ENCODE assay signal across 22 cellular contexts in the genomic region with DNA sequence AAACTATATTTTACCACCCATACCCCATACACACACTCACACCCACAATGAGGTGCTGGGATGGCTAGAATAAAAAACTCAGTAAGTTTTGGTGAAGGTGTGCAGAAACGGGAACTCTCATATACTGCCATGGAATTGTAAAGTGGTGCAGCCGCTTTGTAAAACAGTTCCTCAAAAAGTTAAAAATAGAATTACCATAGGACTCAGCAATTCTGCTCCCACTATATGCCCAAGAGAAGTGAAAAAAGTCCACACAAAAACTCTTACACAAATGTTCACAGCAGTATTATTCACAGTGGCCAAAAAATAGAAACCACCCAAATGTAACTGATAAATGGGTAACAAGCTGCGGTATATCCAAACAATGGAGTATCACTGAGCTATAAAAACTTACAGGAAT.
"Had no signal": no experiment of that assay in that cellular context is flagged by ENCODE, and none has a peak within 500 bp of the region (broad histone marks: within the 10 kb centered on the region; RNA-seq: fewer than 3 reads in every experiment).

No MANE protein-coding gene starts in this region.

- H3K9me3 Mint-ChIP-seq: activated naive CD4-positive, alpha-beta T cell treated with anti-CD3 and anti-CD28 coated beads, Interleukin-2, amount 50 U/mL, for 24 hours; activated T-cell treated with anti-CD3 and anti-CD28 coated beads, Interleukin-2, amount 50 U/mL, for 24 hours; natural killer cell treated with Interleukin-12 subunit alpha and Interleukin-12 subunit beta and Interleukin-15 and Interleukin-18, amount 100 ng/mL, for 72 hours; stimulated activated naive B cell treated with anti-CD40 and anti-IgM and Interleukin-4, amounts not matched to agents 10 μg/mL and 1 μg/mL and 100 μg/mL, for 72 hours had no signal

- ATAC-seq: activated CD8-positive, alpha-beta T cell treated with anti-CD3 and anti-CD28 coated beads, Interleukin-2, amount 10 ng/mL, durations not matched to agents 7 days and 5 days; body of pancreas; left lobe of liver; natural killer cell treated with Interleukin-12 subunit alpha and Interleukin-12 subunit beta and Interleukin-15 and Interleukin-18, amount 100 ng/mL, for 72 hours; sciatic nerve; stimulated activated naive B cell treated with anti-CD40 and anti-IgM and Interleukin-4, amounts not matched to agents 10 μg/mL and 1 μg/mL and 100 μg/mL, for 72 hours had no signal

- H3K9me3 ChIP-seq: body of pancreas, thoracic aorta, upper lobe of left lung had no signal

- H3K4me1 ChIP-seq: body of pancreas had no signal

- H3K36me3 ChIP-seq: thoracic aorta, upper lobe of left lung had no signal

- H3K27ac ChIP-seq: body of pancreas, thoracic aorta, upper lobe of left lung had no signal

- H3K27me3 ChIP-seq: body of pancreas, upper lobe of left lung had no signal

- H3K4me2 ChIP-seq: smooth muscle cell had no signal

- H3K27ac Mint-ChIP-seq: activated CD8-positive, alpha-beta T cell treated with anti-CD3 and anti-CD28 coated beads, Interleukin-2, amount 10 ng/mL, durations not matched to agents 7 days and 5 days; activated naive CD4-positive, alpha-beta T cell treated with anti-CD3 and anti-CD28 coated beads, Interleukin-2, amount 50 U/mL, for 24 hours; activated T-cell treated with anti-CD3 and anti-CD28 coated beads, Interleukin-2, amount 50 U/mL, for 24 hours; mesothelial cell of epicardium; natural killer cell treated with Interleukin-12 subunit alpha and Interleukin-12 subunit beta and Interleukin-15 and Interleukin-18, amount 100 ng/mL, for 72 hours; stimulated activated naive B cell treated with anti-CD40 and anti-IgM and Interleukin-4, amounts not matched to agents 10 μg/mL and 1 μg/mL and 100 μg/mL, for 72 hours had no signal

- DNase-seq: activated CD4-positive, alpha-beta T cell treated with anti-CD3 and anti-CD28 coated beads for 48 hours; activated CD4-positive, CD25-positive, alpha-beta regulatory T cell; activated CD8-positive, alpha-beta T cell treated with anti-CD3 and anti-CD28 coated beads, Interleukin-2, amount 10 ng/mL, durations not matched to agents 7 days and 5 days; activated effector memory CD4-positive, alpha-beta T cell treated with Interleukin-2 at 50 U/mL for 16 hours; activated T-cell treated with anti-CD3 and anti-CD28 coated beads, Interleukin-2, amount 50 U/mL, for 24 hours; amygdala; body of pancreas; central memory CD4-positive, alpha-beta T cell; erythroblast; head of caudate nucleus; kidney; stimulated activated CD4-positive, alpha-beta T cell treated with anti-CD3 and anti-CD28 coated beads, Interleukin-4, amount 100 ng/mL, for 4 hours; stimulated activated naive B cell treated with anti-CD40 and anti-IgM and Interleukin-4, amounts not matched to agents 10 μg/mL and 1 μg/mL and 100 μg/mL, for 72 hours; upper lobe of left lung had no signal

- H3K27me3 Mint-ChIP-seq: activated naive CD4-positive, alpha-beta T cell treated with anti-CD3 and anti-CD28 coated beads, Interleukin-2, amount 50 U/mL, for 24 hours; activated T-cell treated with anti-CD3 and anti-CD28 coated beads, Interleukin-2, amount 50 U/mL, for 24 hours; natural killer cell treated with Interleukin-12 subunit alpha and Interleukin-12 subunit beta and Interleukin-15 and Interleukin-18, amount 100 ng/mL, for 72 hours; stimulated activated naive B cell treated with anti-CD40 and anti-IgM and Interleukin-4, amounts not matched to agents 10 μg/mL and 1 μg/mL and 100 μg/mL, for 72 hours had no signal

- H3K4me3 ChIP-seq: body of pancreas, lung, smooth muscle cell, thoracic aorta, upper lobe of left lung had no signal

- H3K4me3 Mint-ChIP-seq: activated CD8-positive, alpha-beta T cell treated with anti-CD3 and anti-CD28 coated beads, Interleukin-2, amount 10 ng/mL, durations not matched to agents 7 days and 5 days; activated naive CD4-positive, alpha-beta T cell treated with anti-CD3 and anti-CD28 coated beads, Interleukin-2, amount 50 U/mL, for 24 hours; activated T-cell treated with anti-CD3 and anti-CD28 coated beads, Interleukin-2, amount 50 U/mL, for 24 hours; mesothelial cell of epicardium; natural killer cell treated with Interleukin-12 subunit alpha and Interleukin-12 subunit beta and Interleukin-15 and Interleukin-18, amount 100 ng/mL, for 72 hours; stimulated activated naive B cell treated with anti-CD40 and anti-IgM and Interleukin-4, amounts not matched to agents 10 μg/mL and 1 μg/mL and 100 μg/mL, for 72 hours had no signal
